ENCODE assay signal across 8 cellular contexts in genomic region chr21:36104306-36105300, GRCh38. TPM values are rescaled to one million over a fixed set of nuclear protein-coding genes. Genes with fewer than 3 reads are reported as not detected.
DNase-seq lines count a peak whose midpoint lies in the region; ATAC-seq and TF ChIP-seq lines count a peak whose summit lies in the region.

No MANE protein-coding gene starts in this region.

- no peaks in the 10 kb centered on the region for H3K79me2 ChIP-seq in DOHH2 (ENCODE audit: control insufficient read depth, low read length)

- no peak overlapping the region for H3K27ac ChIP-seq in DOHH2 (ENCODE audit: low read depth, low read length)
- H3K27ac ChIP-seq in angular gyrus (ENCODE audit: low read depth, low read length), result peak overlapping the region; percentile 84
- peak overlapping the region in 10 of 21 experiments; percentile 3 to 77 (median 28) for H3K27ac ChIP-seq in skin epidermis

- H3K4me2 ChIP-seq in DOHH2 (ENCODE audit: low read length), result no peak overlapping the region

- in situ Hi-C loops in SK-MEL-5 (cut with HindIII; ENCODE audit: low pct_unique_long_range_greater_than_20kb, low sequenced_read_pairs), result no loop called here

- H3K9me2 ChIP-seq in DOHH2 (replicated peaks; ENCODE audit: control insufficient read depth, low read length), result no peaks in the 10 kb centered on the region

- no peaks in the 10 kb centered on the region for H4K20me1 ChIP-seq in DOHH2 (ENCODE audit: control insufficient read depth, insufficient read depth, low read depth, low read length)

- peak; percentile 42 for TF ChIP-seq CTCF in DOHH2 (IDR thresholded peaks at IDR 0.05; ENCODE audit: low read depth, low read length, poor library complexity, severe bottlenecking)

- no peaks in the 10 kb centered on the region for H3F3A ChIP-seq in DOHH2 (ENCODE audit: control insufficient read depth, insufficient read depth)

- H3K4me1 ChIP-seq in DOHH2 (ENCODE audit: control insufficient read depth, low read length), result no peaks in the 10 kb centered on the region

- H3K4me3 ChIP-seq in DOHH2 (ENCODE audit: low read length) (no peak overlapping the region), skin epidermis (peak overlapping the region in 5 of 7 experiments; percentile 2 to 33 (median 21))

- peaks cover 17% of the 10 kb centered on the region; the same call in 1 of the 2 replicates for H3K27me3 ChIP-seq in DOHH2 (ENCODE audit: control insufficient read depth, low read length)

- no peak for ATAC-seq in HG03442 (IDR thresholded peaks at IDR 0.05; ENCODE audit: unreplicated experiment)
- no peak for ATAC-seq in GM21576 (IDR thresholded peaks at IDR 0.05; ENCODE audit: unreplicated experiment)

- DNase-seq in SK-MEL-5 (ENCODE audit: low read depth, low spot score) (peak; percentile 31), iPS DF 19.7 (ENCODE audit: low read depth, low spot score) (peak; percentile 52), DMS114 treated with DMSO at 0.1 percent for 48 hours (lab: John Stamatoyannopoulos, UW; ENCODE audit: unreplicated experiment) (no peak)

- H3K36me3 ChIP-seq in DOHH2 (ENCODE audit: control insufficient read depth, low read length), result no peaks in the 10 kb centered on the region

- H3K9me3 ChIP-seq in DOHH2 (ENCODE audit: control insufficient read depth, insufficient read depth, low read length), result no peaks in the 10 kb centered on the region

RNA-seq across cellular contexts. Expression of gene CBR3, which starts 30.3 kb away (rescaled TPM):
- 18.5 and 23.1 TPM in 2 replicates for total RNA-seq in SK-MEL-5 (2014; rRNA removed; shearing (Covaris generic))
- 18.4 and 27.6 TPM in 2 replicates for polyA plus RNA-seq in SK-MEL-5 (2015; cell fraction: cytosol; rRNA removed)
- 4.3 and 13.6 TPM in 2 replicates for polyA plus RNA-seq in SK-MEL-5 (2015; cell fraction: nucleus; rRNA removed)

RNA-seq across cellular contexts. Expression of gene CBR1, which starts 34.8 kb away (rescaled TPM):
- total RNA-seq in SK-MEL-5 (2014; rRNA removed; shearing (Covaris generic)), result 217 and 237 TPM in 2 replicates
- polyA plus RNA-seq in SK-MEL-5 (2015; cell fraction: cytosol; rRNA removed), result 232 and 262 TPM in 2 replicates
- polyA plus RNA-seq in SK-MEL-5 (2015; cell fraction: nucleus; rRNA removed), result 63.1 and 93.5 TPM in 2 replicates

RNA-seq across cellular contexts. Expression of gene SETD4, which starts 44.3 kb away (rescaled TPM):
- total RNA-seq in SK-MEL-5 (2014; rRNA removed; shearing (Covaris generic)), result 11.5 and 15.6 TPM in 2 replicates
- 11.0 and 11.1 TPM in 2 replicates for polyA plus RNA-seq in SK-MEL-5 (2015; cell fraction: cytosol; rRNA removed)
- 67.9 and 71.1 TPM in 2 replicates for polyA plus RNA-seq in SK-MEL-5 (2015; cell fraction: nucleus; rRNA removed)

RNA-seq across cellular contexts. Expression of gene DOP1B, which starts 52.0 kb away (rescaled TPM):
- total RNA-seq in SK-MEL-5 (2014; rRNA removed; shearing (Covaris generic)), result 3.7 and 7.7 TPM in 2 replicates
- polyA plus RNA-seq in SK-MEL-5 (2015; cell fraction: cytosol; rRNA removed), result 12.6 and 17.7 TPM in 2 replicates
- 8.2 and 15.1 TPM in 2 replicates for polyA plus RNA-seq in SK-MEL-5 (2015; cell fraction: nucleus; rRNA removed)
